In the genomic region with DNA sequence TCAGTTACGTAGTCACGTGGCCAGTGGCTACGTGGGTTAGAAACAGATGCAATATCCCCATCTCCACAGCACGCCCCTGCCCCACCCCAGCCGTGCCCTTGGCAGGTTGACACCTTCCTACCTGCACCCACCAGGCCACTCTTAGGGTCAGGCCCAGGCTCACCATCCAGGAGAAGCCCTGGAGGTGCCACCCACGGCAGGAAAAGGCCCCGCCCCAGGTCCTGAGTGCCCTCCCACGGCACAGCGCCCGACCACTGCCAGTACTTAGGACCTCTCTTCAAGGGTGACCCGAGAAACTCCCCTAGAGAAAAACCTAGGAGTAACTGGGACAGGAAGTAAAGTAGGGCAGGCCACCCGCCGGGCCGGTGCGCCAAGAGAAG, we compare ENCODE assay signal across 1 cellular context.
TF ChIP-seq lines count a peak whose summit lies in the region.

No MANE protein-coding gene starts in this region.

TF ChIP-seq in K562, 482 proteins besides CTCF, POLR2A, EP300 and RAD21:
- TF ChIP-seq, protein P1, sequence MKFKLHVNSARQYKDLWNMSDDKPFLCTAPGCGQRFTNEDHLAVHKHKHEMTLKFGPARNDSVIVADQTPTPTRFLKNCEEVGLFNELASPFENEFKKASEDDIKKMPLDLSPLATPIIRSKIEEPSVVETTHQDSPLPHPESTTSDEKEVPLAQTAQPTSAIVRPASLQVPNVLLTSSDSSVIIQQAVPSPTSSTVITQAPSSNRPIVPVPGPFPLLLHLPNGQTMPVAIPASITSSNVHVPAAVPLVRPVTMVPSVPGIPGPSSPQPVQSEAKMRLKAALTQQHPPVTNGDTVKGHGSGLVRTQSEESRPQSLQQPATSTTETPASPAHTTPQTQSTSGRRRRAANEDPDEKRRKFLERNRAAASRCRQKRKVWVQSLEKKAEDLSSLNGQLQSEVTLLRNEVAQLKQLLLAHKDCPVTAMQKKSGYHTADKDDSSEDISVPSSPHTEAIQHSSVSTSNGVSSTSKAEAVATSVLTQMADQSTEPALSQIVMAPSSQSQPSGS (CRISPR knock-in tag; IDR thresholded peaks at IDR 0.05) = no peak
- TF ChIP-seq, protein P2, sequence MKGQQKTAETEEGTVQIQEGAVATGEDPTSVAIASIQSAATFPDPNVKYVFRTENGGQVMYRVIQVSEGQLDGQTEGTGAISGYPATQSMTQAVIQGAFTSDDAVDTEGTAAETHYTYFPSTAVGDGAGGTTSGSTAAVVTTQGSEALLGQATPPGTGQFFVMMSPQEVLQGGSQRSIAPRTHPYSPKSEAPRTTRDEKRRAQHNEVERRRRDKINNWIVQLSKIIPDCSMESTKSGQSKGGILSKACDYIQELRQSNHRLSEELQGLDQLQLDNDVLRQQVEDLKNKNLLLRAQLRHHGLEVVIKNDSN (CRISPR knock-in tag; IDR thresholded peaks at IDR 0.05) = peak; percentile 80
- TF ChIP-seq PYGO2 (tag; IDR thresholded peaks at IDR 0.05) (no peak), HDGF (IDR thresholded peaks at IDR 0.05) (no peak), HNRNPK (IDR thresholded peaks at IDR 0.05; ENCODE audit: low read depth, low read length, poor library complexity, severe bottlenecking) (no peak), ZNF589 (CRISPR knock-in tag; IDR thresholded peaks at IDR 0.05; ENCODE audit: low read depth) (no peak), RAD51 (IDR thresholded peaks at IDR 0.05; ENCODE audit: borderline replicate concordance, low read depth) (0 out of 2 replicates have a peak, but pooled peaks have one; percentile 45), BRD4 (IDR thresholded peaks at IDR 0.05) (no peak), PTTG1 (tag; IDR thresholded peaks at IDR 0.05; ENCODE audit: low read depth) (no peak), TCF7 (IDR thresholded peaks at IDR 0.05; ENCODE audit: borderline replicate concordance) (no peak), ILK (tag; IDR thresholded peaks at IDR 0.05; ENCODE audit: borderline replicate concordance, low read depth) (no peak), NFE2 (IDR thresholded peaks at IDR 0.05; ENCODE audit: low read depth) (no peak), NR3C1 (CRISPR knock-in tag; IDR thresholded peaks at IDR 0.05) (no peak)
- TF ChIP-seq, protein P3, sequence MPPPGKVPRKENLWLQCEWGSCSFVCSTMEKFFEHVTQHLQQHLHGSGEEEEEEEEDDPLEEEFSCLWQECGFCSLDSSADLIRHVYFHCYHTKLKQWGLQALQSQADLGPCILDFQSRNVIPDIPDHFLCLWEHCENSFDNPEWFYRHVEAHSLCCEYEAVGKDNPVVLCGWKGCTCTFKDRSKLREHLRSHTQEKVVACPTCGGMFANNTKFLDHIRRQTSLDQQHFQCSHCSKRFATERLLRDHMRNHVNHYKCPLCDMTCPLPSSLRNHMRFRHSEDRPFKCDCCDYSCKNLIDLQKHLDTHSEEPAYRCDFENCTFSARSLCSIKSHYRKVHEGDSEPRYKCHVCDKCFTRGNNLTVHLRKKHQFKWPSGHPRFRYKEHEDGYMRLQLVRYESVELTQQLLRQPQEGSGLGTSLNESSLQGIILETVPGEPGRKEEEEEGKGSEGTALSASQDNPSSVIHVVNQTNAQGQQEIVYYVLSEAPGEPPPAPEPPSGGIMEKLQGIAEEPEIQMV (tag; conservative IDR thresholded peaks at IDR 0.05; ENCODE audit: low read depth) = no peak
- TF ChIP-seq, protein P4, sequence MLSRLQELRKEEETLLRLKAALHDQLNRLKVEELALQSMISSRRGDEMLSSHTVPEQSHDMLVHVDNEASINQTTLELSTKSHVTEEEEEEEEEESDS (CRISPR knock-in tag; IDR thresholded peaks at IDR 0.05) = no peak
- TF ChIP-seq, protein P5, sequence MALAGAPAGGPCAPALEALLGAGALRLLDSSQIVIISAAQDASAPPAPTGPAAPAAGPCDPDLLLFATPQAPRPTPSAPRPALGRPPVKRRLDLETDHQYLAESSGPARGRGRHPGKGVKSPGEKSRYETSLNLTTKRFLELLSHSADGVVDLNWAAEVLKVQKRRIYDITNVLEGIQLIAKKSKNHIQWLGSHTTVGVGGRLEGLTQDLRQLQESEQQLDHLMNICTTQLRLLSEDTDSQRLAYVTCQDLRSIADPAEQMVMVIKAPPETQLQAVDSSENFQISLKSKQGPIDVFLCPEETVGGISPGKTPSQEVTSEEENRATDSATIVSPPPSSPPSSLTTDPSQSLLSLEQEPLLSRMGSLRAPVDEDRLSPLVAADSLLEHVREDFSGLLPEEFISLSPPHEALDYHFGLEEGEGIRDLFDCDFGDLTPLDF (CRISPR knock-in tag; IDR thresholded peaks at IDR 0.05) = 0 out of 2 replicates have a peak, but pooled peaks have one; percentile 36
- TF ChIP-seq, protein P6, sequence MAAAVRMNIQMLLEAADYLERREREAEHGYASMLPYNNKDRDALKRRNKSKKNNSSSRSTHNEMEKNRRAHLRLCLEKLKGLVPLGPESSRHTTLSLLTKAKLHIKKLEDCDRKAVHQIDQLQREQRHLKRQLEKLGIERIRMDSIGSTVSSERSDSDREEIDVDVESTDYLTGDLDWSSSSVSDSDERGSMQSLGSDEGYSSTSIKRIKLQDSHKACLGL (CRISPR knock-in tag; IDR thresholded peaks at IDR 0.05; ENCODE audit: borderline replicate concordance, poor library complexity, severe bottlenecking) = no peak
- TF ChIP-seq, protein P7, sequence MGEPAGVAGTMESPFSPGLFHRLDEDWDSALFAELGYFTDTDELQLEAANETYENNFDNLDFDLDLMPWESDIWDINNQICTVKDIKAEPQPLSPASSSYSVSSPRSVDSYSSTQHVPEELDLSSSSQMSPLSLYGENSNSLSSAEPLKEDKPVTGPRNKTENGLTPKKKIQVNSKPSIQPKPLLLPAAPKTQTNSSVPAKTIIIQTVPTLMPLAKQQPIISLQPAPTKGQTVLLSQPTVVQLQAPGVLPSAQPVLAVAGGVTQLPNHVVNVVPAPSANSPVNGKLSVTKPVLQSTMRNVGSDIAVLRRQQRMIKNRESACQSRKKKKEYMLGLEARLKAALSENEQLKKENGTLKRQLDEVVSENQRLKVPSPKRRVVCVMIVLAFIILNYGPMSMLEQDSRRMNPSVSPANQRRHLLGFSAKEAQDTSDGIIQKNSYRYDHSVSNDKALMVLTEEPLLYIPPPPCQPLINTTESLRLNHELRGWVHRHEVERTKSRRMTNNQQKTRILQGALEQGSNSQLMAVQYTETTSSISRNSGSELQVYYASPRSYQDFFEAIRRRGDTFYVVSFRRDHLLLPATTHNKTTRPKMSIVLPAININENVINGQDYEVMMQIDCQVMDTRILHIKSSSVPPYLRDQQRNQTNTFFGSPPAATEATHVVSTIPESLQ (CRISPR knock-in tag; IDR thresholded peaks at IDR 0.05) = no peak
- TF ChIP-seq, protein P8, sequence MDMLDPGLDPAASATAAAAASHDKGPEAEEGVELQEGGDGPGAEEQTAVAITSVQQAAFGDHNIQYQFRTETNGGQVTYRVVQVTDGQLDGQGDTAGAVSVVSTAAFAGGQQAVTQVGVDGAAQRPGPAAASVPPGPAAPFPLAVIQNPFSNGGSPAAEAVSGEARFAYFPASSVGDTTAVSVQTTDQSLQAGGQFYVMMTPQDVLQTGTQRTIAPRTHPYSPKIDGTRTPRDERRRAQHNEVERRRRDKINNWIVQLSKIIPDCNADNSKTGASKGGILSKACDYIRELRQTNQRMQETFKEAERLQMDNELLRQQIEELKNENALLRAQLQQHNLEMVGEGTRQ (CRISPR knock-in tag; IDR thresholded peaks at IDR 0.05) = 0 out of 2 replicates have a peak, but pooled peaks have one; percentile 53
